ENCODE assay signal across 1 cellular context in genomic region chr7:22704722-22705121, GRCh38.
A peak's percentile ranks its signal among the peaks of the same experiment; 100 is the strongest.
TF ChIP-seq lines count a peak whose summit lies in the region.

No MANE protein-coding gene starts in this region.

TF ChIP-seq in K562, 482 proteins besides CTCF, POLR2A, EP300 and RAD21 (continued from another document):
- TF ChIP-seq AFF4 (CRISPR knock-in tag; IDR thresholded peaks at IDR 0.05) (0 out of 2 replicates have a peak, but pooled peaks have one; percentile 64), LCOR (CRISPR knock-in tag; IDR thresholded peaks at IDR 0.05) (0 out of 2 replicates have a peak, but pooled peaks have one; percentile 12), OTX1 (CRISPR knock-in tag; IDR thresholded peaks at IDR 0.05) (0 out of 2 replicates have a peak, but pooled peaks have one; percentile 11), VEZF1 (CRISPR knock-in tag; IDR thresholded peaks at IDR 0.05) (peak; percentile 41; the same call in 1 of the 2 replicates), ARID1B (IDR thresholded peaks at IDR 0.05) (peak; percentile 6; the same call in 1 of the 2 replicates), PHF21A (IDR thresholded peaks at IDR 0.05; ENCODE audit: borderline replicate concordance, low read depth) (peak; percentile 31; the same call in 1 of the 2 replicates), NFRKB (IDR thresholded peaks at IDR 0.05; ENCODE audit: low read depth) (peak; percentile 38; the same call in 1 of the 2 replicates)
